In genomic region chr2:25664531-25665307, GRCh38 we compare ENCODE assay signal across 8 cellular contexts. TPM values are rescaled to one million over a fixed set of nuclear protein-coding genes. Genes with fewer than 3 reads are reported as not detected.
DNase-seq lines count a peak whose midpoint lies in the region; ATAC-seq and TF ChIP-seq lines count a peak whose summit lies in the region.

No MANE protein-coding gene starts in this region.

- peaks cover 6% of the 10 kb centered on the region for H3K36me3 Mint-ChIP-seq in brain

- POLR2A ChIA-PET in AG04449 (lab: Yijun Ruan, JAX) (no interaction called here), GM10248 (lab: Yijun Ruan, JAX) (no interaction called here)

- peak overlapping the region in 3 of 5 experiments; percentile 3 to 41 (median 29) for H3K4me3 Mint-ChIP-seq in brain

- H3K9me3 Mint-ChIP-seq in brain, result peaks cover 0 to 2% (median 0%) of the 10 kb centered on the region in 5 experiments

- no peaks in the 10 kb centered on the region for H3K27me3 Mint-ChIP-seq in brain

- H3K4me1 Mint-ChIP-seq in brain, result peaks cover 21% of the 10 kb centered on the region

- no peak overlapping the region for H3K4me3 ChIP-seq in AG04449 (ENCODE audit: low read depth, low read length)

- peak; percentile 77 for TF ChIP-seq CTCF in AG04449 (IDR thresholded peaks at IDR 0.05; ENCODE audit: insufficient read depth, low read length, missing control alignments)
- peak; percentile 65 for TF ChIP-seq CTCF in GM10248 (IDR thresholded peaks at IDR 0.05; ENCODE audit: control extremely low read depth, extremely low read depth, low read depth, missing control alignments)
- TF ChIP-seq CTCF in brain (conservative IDR thresholded peaks at IDR 0.05), result peak; percentile 54 to 68

- H3K27ac Mint-ChIP-seq in brain, result peak overlapping the region in 2 of 5 experiments; percentile 42 to 67

- CTCF ChIA-PET in AG04449 (lab: Yijun Ruan, JAX) (interaction anchor here (0.8 to 8.8 kb wide), 40 partner anchors 9 to 689 kb away, joined by 3 to 262 read pairs (median 6); partner anchors contain the start of gene DTNB), GM10248 (lab: Yijun Ruan, JAX) (interaction anchor here (0.6 to 4.9 kb wide), 49 partner anchors 8 to 690 kb away, joined by 3 to 68 read pairs (median 4); partner anchors contain the start of gene DTNB)

- DNase-seq in AG04449 (ENCODE audit: low read depth, low spot score) (no peak), GM10248 (ENCODE audit: extremely low spot score) (peak; percentile 38), NCI-H526 (lab: John Stamatoyannopoulos, UW) (peak; percentile 63 to 85), iris pigment epithelial cell (ENCODE audit: low read depth) (peak; percentile 77)
- DNase-seq in stimulated activated CD4-positive, alpha-beta T cell treated with anti-CD3 and anti-CD28 coated beads, Interleukin-4, amount 100 ng/mL, for 1 hour, result peak; percentile 15

- ATAC-seq in HG02884 (IDR thresholded peaks at IDR 0.05; ENCODE audit: unreplicated experiment) (no peak), GM21367 (IDR thresholded peaks at IDR 0.05; ENCODE audit: unreplicated experiment) (no peak)

RNA-seq across cellular contexts. Expression of gene DTNB, which starts 8.7 kb away (rescaled TPM):
- polyA plus RNA-seq in brain (ENCODE audit: insufficient read depth, low read depth, low replicate concordance), result 60.5 TPM
